In genomic region chr3:79351693-79352092, GRCh38 we compare ENCODE assay signal across 22 cellular contexts.
"Had no signal": no experiment of that assay in that cellular context is flagged by ENCODE, and none has a peak within 500 bp of the region (broad histone marks: within the 10 kb centered on the region; RNA-seq: fewer than 3 reads in every experiment).

No MANE protein-coding gene starts in this region.

- H3K4me1 Mint-ChIP-seq: central memory CD8-positive, alpha-beta T cell; immature natural killer cell; naive thymus-derived CD4-positive, alpha-beta T cell; nephron progenitor cell had no signal

- H3K27me3 Mint-ChIP-seq: central memory CD8-positive, alpha-beta T cell; naive thymus-derived CD4-positive, alpha-beta T cell had no signal

- H3K9me3 ChIP-seq: esophagus muscularis mucosa, left ventricle myocardium inferior, lower lobe of right lung, right atrium auricular region, sigmoid colon, tibial artery had no signal

- H3K36me3 Mint-ChIP-seq: immature natural killer cell; naive thymus-derived CD4-positive, alpha-beta T cell had no signal

- H3K27me3 ChIP-seq: dorsolateral prefrontal cortex, esophagus muscularis mucosa, right atrium auricular region, sigmoid colon, tibial artery had no signal

- H3K4me1 ChIP-seq: esophagus muscularis mucosa, left ventricle myocardium inferior, lower lobe of right lung, right atrium auricular region, tibial artery had no signal

- H3K36me3 ChIP-seq: esophagus muscularis mucosa, left ventricle myocardium inferior, lower lobe of right lung, right atrium auricular region, sigmoid colon, tibial artery had no signal

- H3K9me3 Mint-ChIP-seq: nephron progenitor cell had no signal

- DNase-seq: cortex of kidney; dorsolateral prefrontal cortex; effector CD8-positive, alpha-beta T cell; foreskin fibroblast; immature natural killer cell; kidney; left cardiac atrium; left ventricle myocardium inferior; lower lobe of right lung; mesendoderm; naive thymus-derived CD4-positive, alpha-beta T cell; nephron progenitor cell; posterior cingulate gyrus; sigmoid colon; stimulated activated CD4-positive, alpha-beta T cell treated with anti-CD3 and anti-CD28 coated beads, Interleukin-12 subunit alpha, Interleukin-12 subunit beta, amount 100 ng/mL, for 4 hours; stimulated activated CD4-positive, alpha-beta T cell treated with anti-CD3 and anti-CD28 coated beads, Interleukin-2, amount 100 ng/mL, for 48 hours; stimulated activated naive CD8-positive, alpha-beta T cell treated with anti-CD3 and anti-CD28 coated beads, Interleukin-15, Interleukin-2, amounts not matched to agents 100 U/mL and 50 U/mL, for 24 hours; tibial artery had no signal

- H3K4me3 Mint-ChIP-seq: central memory CD8-positive, alpha-beta T cell; immature natural killer cell; naive thymus-derived CD4-positive, alpha-beta T cell; nephron progenitor cell had no signal

- H3K27ac Mint-ChIP-seq: immature natural killer cell; naive thymus-derived CD4-positive, alpha-beta T cell had no signal

- H3K4me3 ChIP-seq: dorsolateral prefrontal cortex, esophagus muscularis mucosa, left ventricle myocardium inferior, lower lobe of right lung, right atrium auricular region, sigmoid colon, skin epidermis, tibial artery had no signal

- ATAC-seq: left cardiac atrium; lower lobe of right lung; naive thymus-derived CD4-positive, alpha-beta T cell; stimulated activated naive CD8-positive, alpha-beta T cell treated with anti-CD3 and anti-CD28 coated beads, Interleukin-15, Interleukin-2, amounts not matched to agents 100 U/mL and 50 U/mL, for 24 hours had no signal

- H3K27ac ChIP-seq: dorsolateral prefrontal cortex, esophagus muscularis mucosa, left ventricle myocardium inferior, lower lobe of right lung, right atrium auricular region, tibial artery had no signal
